In genomic region chr4:119372316-119372715, GRCh38 we compare ENCODE assay signal across 6 cellular contexts. TPM values are rescaled to one million over a fixed set of nuclear protein-coding genes. Genes with fewer than 3 reads are reported as not detected.
"Had no signal": no experiment of that assay in that cellular context is flagged by ENCODE, and none has a peak within 500 bp of the region (broad histone marks: within the 10 kb centered on the region; RNA-seq: fewer than 3 reads in every experiment).

No MANE protein-coding gene starts in this region.

RNA-seq across cellular contexts. Expression of gene FABP2, which starts 50.4 kb away (rescaled TPM):
- total RNA-seq: HT1080, K562, M059J, Right ventricle myocardium superior, SJSA1 had no signal
- polyA plus RNA-seq: IgD-negative memory B cell, K562 had no signal
